Comparison of ENCODE assay signal across 23 cellular contexts in the genomic region with DNA sequence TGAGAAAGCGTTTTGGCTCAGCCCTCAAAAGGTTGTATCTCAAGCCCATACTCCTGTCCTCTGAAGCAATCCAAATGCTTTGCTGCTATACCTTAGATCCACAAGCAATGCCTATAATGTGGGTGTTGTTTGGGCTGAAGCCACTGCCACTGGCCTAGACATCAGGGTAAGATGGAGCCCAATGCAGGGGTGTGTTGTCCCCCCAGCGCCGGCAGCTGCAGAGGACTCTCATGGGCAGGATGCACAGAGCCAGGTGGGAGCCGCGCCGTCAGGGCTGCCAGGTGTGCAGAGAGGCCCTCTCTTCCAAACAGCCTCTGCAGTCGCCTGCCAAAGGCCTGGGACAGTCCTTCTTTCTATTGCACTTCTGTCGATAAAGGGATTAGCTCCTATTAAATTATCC.
"Had no signal": no experiment of that assay in that cellular context is flagged by ENCODE, and none has a peak within 500 bp of the region (broad histone marks: within the 10 kb centered on the region; RNA-seq: fewer than 3 reads in every experiment).

No MANE protein-coding gene starts in this region.

- H3K27ac ChIP-seq: dorsolateral prefrontal cortex, epithelial cell of prostate, esophagus muscularis mucosa, gastrocnemius medialis, heart right ventricle, left lung, parathyroid adenoma, psoas muscle, right lobe of liver, tibial nerve had no signal

- H3K4me3 Mint-ChIP-seq: naive B cell; nephron; stimulated activated effector memory CD8-positive, alpha-beta T cell treated with anti-CD3 and anti-CD28 coated beads, Interleukin-12 subunit alpha, Interleukin-12 subunit beta, amount 100 ng/mL, for 72 hours had no signal

- H3K4me3 ChIP-seq: dorsolateral prefrontal cortex, esophagus muscularis mucosa, gastrocnemius medialis, heart right ventricle, left lung, lung, psoas muscle, right lobe of liver, tibial nerve had no signal

- H3K36me3 ChIP-seq: esophagus muscularis mucosa, gastrocnemius medialis, heart right ventricle, left lung, right lobe of liver, tibial nerve had no signal

- H3K27ac Mint-ChIP-seq: naive B cell; nephron; stimulated activated effector memory CD8-positive, alpha-beta T cell treated with anti-CD3 and anti-CD28 coated beads, Interleukin-12 subunit alpha, Interleukin-12 subunit beta, amount 100 ng/mL, for 72 hours had no signal

- ATAC-seq: gastrocnemius medialis; heart right ventricle; left lung; psoas muscle; right lobe of liver; stimulated activated effector memory CD8-positive, alpha-beta T cell treated with anti-CD3 and anti-CD28 coated beads, Interleukin-12 subunit alpha, Interleukin-12 subunit beta, amount 100 ng/mL, for 72 hours; stimulated activated naive CD8-positive, alpha-beta T cell treated with anti-CD3 and anti-CD28 coated beads, Interleukin-15, Interleukin-2, amounts not matched to agents 100 U/mL and 50 U/mL, for 24 hours had no signal

- H2AFZ ChIP-seq: parathyroid adenoma had no signal

- H3K36me3 Mint-ChIP-seq: naive B cell; stimulated activated effector memory CD8-positive, alpha-beta T cell treated with anti-CD3 and anti-CD28 coated beads, Interleukin-12 subunit alpha, Interleukin-12 subunit beta, amount 100 ng/mL, for 72 hours had no signal

- DNase-seq: cortex of kidney; effector memory CD4-positive, alpha-beta T cell; gastrocnemius medialis; heart right ventricle; hypothalamus; mesenchymal stem cell; naive B cell; occipital lobe; psoas muscle; retina; stimulated activated CD4-positive, alpha-beta T cell treated with anti-CD3 and anti-CD28 coated beads, Interleukin-4, amount 100 ng/mL, for 1 hour; stimulated activated CD8-positive, alpha-beta memory T cell treated with anti-CD3 and anti-CD28 coated beads, Interleukin-4, amount 100 ng/mL, for 48 hours; stimulated activated naive CD8-positive, alpha-beta T cell treated with anti-CD3 and anti-CD28 coated beads, Interleukin-15, Interleukin-2, amounts not matched to agents 100 U/mL and 50 U/mL, for 24 hours had no signal

- H3K79me2 ChIP-seq: parathyroid adenoma had no signal

- H3K27me3 ChIP-seq: gastrocnemius medialis, left lung, right lobe of liver, tibial nerve had no signal

- H3K4me1 ChIP-seq: esophagus muscularis mucosa, gastrocnemius medialis, heart right ventricle, left lung, parathyroid adenoma, psoas muscle, right lobe of liver, tibial nerve had no signal

- H3K4me1 Mint-ChIP-seq: nephron; stimulated activated effector memory CD8-positive, alpha-beta T cell treated with anti-CD3 and anti-CD28 coated beads, Interleukin-12 subunit alpha, Interleukin-12 subunit beta, amount 100 ng/mL, for 72 hours had no signal

- H3K9me3 ChIP-seq: gastrocnemius medialis, left lung, right lobe of liver had no signal
